Comparison of ENCODE assay signal across 17 cellular contexts in the genomic region with DNA sequence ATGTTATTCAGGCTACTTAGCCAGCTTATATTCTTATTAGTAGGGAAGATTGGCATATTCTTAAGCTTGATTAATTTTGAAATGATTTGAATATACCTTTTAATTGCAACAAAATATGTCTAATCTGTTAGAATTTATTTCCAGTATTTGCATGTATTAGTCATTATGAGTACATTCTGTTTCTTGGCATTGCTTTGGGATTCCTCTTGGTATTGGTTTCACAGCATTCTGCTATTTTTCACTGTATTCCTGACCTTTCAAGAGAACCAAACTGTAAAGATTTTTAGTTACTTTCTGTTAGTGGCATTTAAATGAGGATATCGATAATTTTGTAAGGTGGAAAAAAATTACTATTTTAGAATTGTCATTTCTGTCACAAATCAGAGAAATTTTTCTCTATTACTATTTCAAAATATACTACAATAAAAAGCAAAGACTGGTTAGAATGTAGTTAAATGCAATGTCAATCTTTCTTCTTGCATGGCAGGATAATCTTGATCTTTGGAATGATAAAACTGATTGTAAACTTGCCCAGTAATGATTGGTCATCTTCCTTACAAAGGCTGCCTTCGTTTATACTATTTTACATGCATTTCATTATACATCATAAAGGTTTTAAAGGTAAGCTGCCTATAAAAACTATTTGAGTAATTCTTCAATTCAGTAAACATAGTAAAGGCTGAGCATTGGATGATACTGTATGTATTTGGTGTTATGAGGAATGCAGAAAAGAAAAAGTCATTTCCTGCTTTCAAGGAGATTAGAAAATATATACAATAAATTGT.
DNase-seq lines count a peak whose midpoint lies in the region; ATAC-seq, FAIRE-seq and TF ChIP-seq lines count a peak whose summit lies in the region.
"Had no signal": no experiment of that assay in that cellular context is flagged by ENCODE, and none has a peak within 500 bp of the region (broad histone marks: within the 10 kb centered on the region; RNA-seq: fewer than 3 reads in every experiment).

No MANE protein-coding gene starts in this region.

- H3K27me3 Mint-ChIP-seq in naive thymus-derived CD8-positive, alpha-beta T cell = peaks cover 2 to 24% (median 7%) of the 10 kb centered on the region in 5 donors
- H3K27me3 Mint-ChIP-seq: naive B cell had no signal

- no peak for TF ChIP-seq POLR2A in right lobe of liver (IDR thresholded peaks at IDR 0.05)

- DNase-seq in ELR (ENCODE audit: low read depth) = peak; percentile 55
- peak; percentile 3 for DNase-seq in NCI-H226
- DNase-seq in bronchial epithelial cell (ENCODE audit: low read depth) = peak; percentile 18
- DNase-seq in non-pigmented ciliary epithelial cell (ENCODE audit: low read depth) = peak; percentile 2
- DNase-seq in right lobe of liver = no peak
- no peak for DNase-seq in activated effector memory CD4-positive, alpha-beta T cell treated with anti-CD3 and anti-CD28 coated beads, Interleukin-2, amount 50 U/mL, for 16 hours
- no peak for DNase-seq in naive thymus-derived CD8-positive, alpha-beta T cell
- no peak for DNase-seq in iPS-NIHi11 (ENCODE audit: low spot score)
- DNase-seq: activated CD4-positive, alpha-beta T cell treated with anti-CD3 and anti-CD28 coated beads for 1 hour; activated naive CD4-positive, alpha-beta T cell; DMS153; effector CD4-positive, alpha-beta T cell; naive B cell; NCI-H2081; testis had no signal

- H3K4me1 ChIP-seq in right lobe of liver = no peaks in the 10 kb centered on the region
- H3K4me1 ChIP-seq: BLaER1 treated with 17β-estradiol and CSF1 and Interleukin-3, amounts not matched to agents 10 nM and 100 nM; foreskin keratinocyte; testis had no signal

- H3K27me3 ChIP-seq in bronchial epithelial cell (ENCODE audit: control insufficient read depth, insufficient read depth, low read length) (no peaks in the 10 kb centered on the region), right lobe of liver (no peaks in the 10 kb centered on the region)
- H3K27me3 ChIP-seq: BLaER1 treated with 17β-estradiol and CSF1 and Interleukin-3, amounts not matched to agents 10 nM and 100 nM; foreskin keratinocyte; testis had no signal

- ATAC-seq in right lobe of liver = no peak
- no peak for ATAC-seq in naive thymus-derived CD8-positive, alpha-beta T cell
- ATAC-seq: foreskin keratinocyte had no signal

- no peaks in the 10 kb centered on the region for H3K36me3 ChIP-seq in bronchial epithelial cell (ENCODE audit: control insufficient read depth, insufficient read depth, low read length)
- H3K36me3 ChIP-seq in right lobe of liver = no peaks in the 10 kb centered on the region
- H3K36me3 ChIP-seq: BLaER1 treated with 17β-estradiol and CSF1 and Interleukin-3, amounts not matched to agents 10 nM and 100 nM had no signal

- peaks cover 0 to 10% (median 2%) of the 10 kb centered on the region in 4 donors for H3K4me1 Mint-ChIP-seq in naive thymus-derived CD8-positive, alpha-beta T cell
- H3K4me1 Mint-ChIP-seq: naive B cell had no signal

- 47% methylated on average over 2 of the region's 2 CpGs for WGBS in right lobe of liver (ENCODE audit: insufficient coverage, low coverage, low lambda C conversion rate, missing lambda C conversion rate)

- H3K9me3 Mint-ChIP-seq in naive thymus-derived CD8-positive, alpha-beta T cell = no peaks in the 10 kb centered on the region

- H3K4me3 ChIP-seq in bronchial epithelial cell (ENCODE audit: low read depth, low read length) (no peak overlapping the region), right lobe of liver (no peak overlapping the region)
- H3K4me3 ChIP-seq: BLaER1 treated with 17β-estradiol and CSF1 and Interleukin-3, amounts not matched to agents 10 nM and 100 nM; testis had no signal

- no peak overlapping the region for H3K27ac Mint-ChIP-seq in naive thymus-derived CD8-positive, alpha-beta T cell
- H3K27ac Mint-ChIP-seq: naive B cell had no signal

- no peak overlapping the region for H3K27ac ChIP-seq in right lobe of liver
- H3K27ac ChIP-seq: BLaER1 treated with 17β-estradiol and CSF1 and Interleukin-3, amounts not matched to agents 10 nM and 100 nM; foreskin keratinocyte; testis had no signal

- intact Hi-C loops in right lobe of liver (cut with DNase I) = no loop called here

- TF ChIP-seq CTCF in bronchial epithelial cell (IDR thresholded peaks at IDR 0.05; ENCODE audit: insufficient read depth, low read length, severe bottlenecking) (no peak), right lobe of liver (IDR thresholded peaks at IDR 0.05) (no peak)

- no peaks in the 10 kb centered on the region for H3K9me3 ChIP-seq in right lobe of liver
- H3K9me3 ChIP-seq: BLaER1 treated with 17β-estradiol and CSF1 and Interleukin-3, amounts not matched to agents 10 nM and 100 nM; testis had no signal

- no peak overlapping the region for H3K4me3 Mint-ChIP-seq in naive thymus-derived CD8-positive, alpha-beta T cell
- H3K4me3 Mint-ChIP-seq: naive B cell had no signal

- no peak for FAIRE-seq in bronchial epithelial cell (lab: Jason Lieb, UNC)

- POLR2A ChIA-PET in naive thymus-derived CD8-positive, alpha-beta T cell (lab: Charles Lee) = no interaction called here

- no peaks in the 10 kb centered on the region for H3K36me3 Mint-ChIP-seq in naive thymus-derived CD8-positive, alpha-beta T cell
- H3K36me3 Mint-ChIP-seq: naive B cell had no signal

Comparison
In these comparisons a context has a peak if more than half of its experiments do, and no peak if none do; other contexts are left out.
1. DNase-seq: peak in ELR (single experiment), NCI-H226 (single experiment), bronchial epithelial cell (single experiment) and non-pigmented ciliary epithelial cell (single experiment); none in right lobe of liver (0 of 3), activated effector memory CD4-positive, alpha-beta T cell treated with anti-CD3 and anti-CD28 coated beads, Interleukin-2, amount 50 U/mL, for 16 hours (single experiment), naive thymus-derived CD8-positive, alpha-beta T cell (0 of 10) and iPS-NIHi11 (single experiment).